Comparison of ENCODE assay signal across 23 cellular contexts in genomic region chr2:198456418-198456817, GRCh38.
"Had no signal": no experiment of that assay in that cellular context is flagged by ENCODE, and none has a peak within 500 bp of the region (broad histone marks: within the 10 kb centered on the region; RNA-seq: fewer than 3 reads in every experiment).

No MANE protein-coding gene starts in this region.

- DNase-seq: activated CD4-positive, alpha-beta T cell treated with anti-CD3 and anti-CD28 coated beads for 1 hour; activated CD4-positive, alpha-beta T cell treated with anti-CD3 and anti-CD28 coated beads, Interleukin-2, amount 50 U/mL, for 1 hour; activated CD8-positive, alpha-beta T cell treated with anti-CD3 and anti-CD28 coated beads, Interleukin-2, amount 10 ng/mL, durations not matched to agents 7 days and 5 days; activated gamma-delta T cell treated with Interleukin-2 at 50 U/mL for 16 hours; aorta; brain microvascular endothelial cell; central memory CD4-positive, alpha-beta T cell; dermis blood vessel endothelial cell; effector CD8-positive, alpha-beta T cell; heart left ventricle; lower lobe of right lung; naive B cell; occipital lobe; posterior cingulate gyrus; right lobe of liver; small intestine; stimulated activated CD4-positive, alpha-beta T cell treated with anti-CD3 and anti-CD28 coated beads, Interleukin-2, amount 100 ng/mL, for 24 hours; stomach; transverse colon had no signal

- H3K27me3 ChIP-seq: brain microvascular endothelial cell, gastroesophageal sphincter, heart left ventricle, right lobe of liver, stomach, transverse colon had no signal

- H3K27me3 Mint-ChIP-seq: naive B cell had no signal

- H3K4me3 Mint-ChIP-seq: activated CD8-positive, alpha-beta T cell treated with anti-CD3 and anti-CD28 coated beads, Interleukin-2, amount 10 ng/mL, durations not matched to agents 7 days and 5 days; activated naive CD4-positive, alpha-beta T cell treated with anti-CD3 and anti-CD28 coated beads, Interleukin-2, amount 50 U/mL, for 24 hours; naive B cell; stimulated activated effector memory CD8-positive, alpha-beta T cell treated with anti-CD3 and anti-CD28 coated beads, Interleukin-12 subunit alpha, Interleukin-12 subunit beta, amount 100 ng/mL, for 72 hours; T-helper 2 cell treated with Interferon-gamma antibody and Interleukin-4, amounts not matched to agents 5 μg/mL and 100 μg/mL, for 36 hours had no signal

- H3K27ac Mint-ChIP-seq: activated CD8-positive, alpha-beta T cell treated with anti-CD3 and anti-CD28 coated beads, Interleukin-2, amount 10 ng/mL, durations not matched to agents 7 days and 5 days; activated naive CD4-positive, alpha-beta T cell treated with anti-CD3 and anti-CD28 coated beads, Interleukin-2, amount 50 U/mL, for 24 hours; naive B cell; stimulated activated effector memory CD8-positive, alpha-beta T cell treated with anti-CD3 and anti-CD28 coated beads, Interleukin-12 subunit alpha, Interleukin-12 subunit beta, amount 100 ng/mL, for 72 hours; T-helper 2 cell treated with Interferon-gamma antibody and Interleukin-4, amounts not matched to agents 5 μg/mL and 100 μg/mL, for 36 hours had no signal

- H3K36me3 Mint-ChIP-seq: activated naive CD4-positive, alpha-beta T cell treated with anti-CD3 and anti-CD28 coated beads, Interleukin-2, amount 50 U/mL, for 24 hours; naive B cell; stimulated activated effector memory CD8-positive, alpha-beta T cell treated with anti-CD3 and anti-CD28 coated beads, Interleukin-12 subunit alpha, Interleukin-12 subunit beta, amount 100 ng/mL, for 72 hours had no signal

- H3K9me3 ChIP-seq: gastroesophageal sphincter, lower lobe of right lung, right lobe of liver, stomach, transverse colon had no signal

- H3K4me1 Mint-ChIP-seq: activated naive CD4-positive, alpha-beta T cell treated with anti-CD3 and anti-CD28 coated beads, Interleukin-2, amount 50 U/mL, for 24 hours; naive B cell; stimulated activated effector memory CD8-positive, alpha-beta T cell treated with anti-CD3 and anti-CD28 coated beads, Interleukin-12 subunit alpha, Interleukin-12 subunit beta, amount 100 ng/mL, for 72 hours had no signal

- H3K9me3 Mint-ChIP-seq: activated naive CD4-positive, alpha-beta T cell treated with anti-CD3 and anti-CD28 coated beads, Interleukin-2, amount 50 U/mL, for 24 hours; T-helper 2 cell treated with Interferon-gamma antibody and Interleukin-4, amounts not matched to agents 5 μg/mL and 100 μg/mL, for 36 hours had no signal

- H3K27ac ChIP-seq: brain microvascular endothelial cell, gastroesophageal sphincter, heart left ventricle, lower lobe of right lung, right lobe of liver, stomach, transverse colon had no signal

- ATAC-seq: activated CD8-positive, alpha-beta T cell treated with anti-CD3 and anti-CD28 coated beads, Interleukin-2, amount 10 ng/mL, durations not matched to agents 7 days and 5 days; gastroesophageal sphincter; heart left ventricle; lower lobe of right lung; right lobe of liver; stimulated activated effector memory CD8-positive, alpha-beta T cell treated with anti-CD3 and anti-CD28 coated beads, Interleukin-12 subunit alpha, Interleukin-12 subunit beta, amount 100 ng/mL, for 72 hours had no signal
